Comparison of ENCODE assay signal across 15 cellular contexts in the genomic region with DNA sequence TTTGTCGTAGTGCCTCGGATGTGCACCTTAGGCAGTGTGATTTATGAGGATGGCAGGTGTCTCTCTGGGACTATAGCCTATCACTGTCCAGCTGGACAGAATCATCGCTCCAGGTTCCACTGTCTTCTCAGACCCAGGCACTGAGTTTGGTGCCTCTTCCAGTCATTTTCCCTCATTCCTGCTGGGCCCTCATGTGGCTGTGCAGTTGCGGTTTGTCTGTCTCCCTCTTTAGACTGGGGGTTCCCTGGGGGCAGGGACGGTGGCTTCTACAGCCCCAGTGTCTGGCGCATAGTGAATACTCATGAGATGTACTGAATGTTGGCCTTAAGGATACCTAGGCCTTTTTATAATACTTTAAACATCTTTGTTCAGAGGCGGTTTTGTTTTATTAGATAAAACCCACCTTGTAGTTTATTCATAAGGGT. TPM values are rescaled to one million over a fixed set of nuclear protein-coding genes. Genes with fewer than 3 reads are reported as not detected.
DNase-seq lines count a peak whose midpoint lies in the region; ATAC-seq and TF ChIP-seq lines count a peak whose summit lies in the region.
"Had no signal": no experiment of that assay in that cellular context is flagged by ENCODE, and none has a peak within 500 bp of the region (broad histone marks: within the 10 kb centered on the region; RNA-seq: fewer than 3 reads in every experiment).

No MANE protein-coding gene starts in this region.

- no peak for ATAC-seq in stimulated activated naive CD8-positive, alpha-beta T cell treated with anti-CD3 and anti-CD28 coated beads, Interleukin-15, Interleukin-2, amounts not matched to agents 100 U/mL and 50 U/mL, for 24 hours
- ATAC-seq in activated B cell treated with CpG ODN at 0.5 μM for 24 hours (ENCODE audit: low read depth) (no peak), HG03460 (IDR thresholded peaks at IDR 0.05; ENCODE audit: unreplicated experiment) (no peak), HG03045 (IDR thresholded peaks at IDR 0.05; ENCODE audit: unreplicated experiment) (no peak), GM18907 (IDR thresholded peaks at IDR 0.05; ENCODE audit: unreplicated experiment) (no peak)

- intact Hi-C loops in activated B cell treated with CpG ODN at 0.5 μM for 24 hours (cut with micrococcal nuclease): loop anchor here (2.0 kb wide), 1 partner anchor 14 kb away; no protein-coding TSS in a partner anchor

- H3K27ac Mint-ChIP-seq in stimulated activated naive CD8-positive, alpha-beta T cell treated with anti-CD3 and anti-CD28 coated beads, Interleukin-15, Interleukin-2, amounts not matched to agents 100 ng/mL and 50 ng/mL, for 24 hours: peak overlapping the region; percentile 80
- peak overlapping the region; percentile 84 for H3K27ac Mint-ChIP-seq in activated B cell treated with CpG ODN at 0.5 μM for 24 hours
- H3K27ac Mint-ChIP-seq: neural progenitor cell had no signal

- peaks cover 48% of the 10 kb centered on the region for H3K36me3 Mint-ChIP-seq in stimulated activated naive CD8-positive, alpha-beta T cell treated with anti-CD3 and anti-CD28 coated beads, Interleukin-15, Interleukin-2, amounts not matched to agents 100 ng/mL and 50 ng/mL, for 24 hours (ENCODE audit: low read depth)
- H3K36me3 Mint-ChIP-seq in activated B cell treated with CpG ODN at 0.5 μM for 24 hours (ENCODE audit: low read depth): peaks cover 42% of the 10 kb centered on the region

- no peak for TF ChIP-seq CTCF in activated B cell treated with CpG ODN at 0.5 μM for 24 hours (IDR thresholded peaks at IDR 0.05)

- peaks cover 90% of the 10 kb centered on the region for H3K4me1 Mint-ChIP-seq in stimulated activated naive CD8-positive, alpha-beta T cell treated with anti-CD3 and anti-CD28 coated beads, Interleukin-15, Interleukin-2, amounts not matched to agents 100 ng/mL and 50 ng/mL, for 24 hours (ENCODE audit: low read depth)
- H3K4me1 Mint-ChIP-seq in activated B cell treated with CpG ODN at 0.5 μM for 24 hours: peaks cover 84% of the 10 kb centered on the region
- H3K4me1 Mint-ChIP-seq: neural progenitor cell had no signal

- H3K4me3 Mint-ChIP-seq in stimulated activated naive CD8-positive, alpha-beta T cell treated with anti-CD3 and anti-CD28 coated beads, Interleukin-15, Interleukin-2, amounts not matched to agents 100 ng/mL and 50 ng/mL, for 24 hours: peak overlapping the region; percentile 78
- peak overlapping the region; percentile 83 for H3K4me3 Mint-ChIP-seq in activated B cell treated with CpG ODN at 0.5 μM for 24 hours
- H3K4me3 Mint-ChIP-seq: neural progenitor cell had no signal

- POLR2A ChIA-PET in activated B cell treated with CpG ODN at 0.5 μM for 24 hours (lab: Charles Lee): interaction anchor here (0.6 to 6.1 kb wide), 11 partner anchors 9 to 739 kb away, joined by 3 to 129 read pairs (median 9); partner anchors contain the start of genes CCM2, MYO1G and TBRG4

- no peaks in the 10 kb centered on the region for H3K9me3 Mint-ChIP-seq in stimulated activated naive CD8-positive, alpha-beta T cell treated with anti-CD3 and anti-CD28 coated beads, Interleukin-15, Interleukin-2, amounts not matched to agents 100 ng/mL and 50 ng/mL, for 24 hours
- peaks cover 5% of the 10 kb centered on the region for H3K9me3 Mint-ChIP-seq in activated B cell treated with CpG ODN at 0.5 μM for 24 hours

- CTCF ChIA-PET in activated B cell treated with CpG ODN at 0.5 μM for 24 hours (lab: Charles Lee): interaction anchor here (1.5 to 3.4 kb wide), 4 partner anchors 21 to 107 kb away, joined by 3 to 22 read pairs (median 12); partner anchors contain the start of gene CCM2

- H3K27me3 Mint-ChIP-seq in stimulated activated naive CD8-positive, alpha-beta T cell treated with anti-CD3 and anti-CD28 coated beads, Interleukin-15, Interleukin-2, amounts not matched to agents 100 ng/mL and 50 ng/mL, for 24 hours: no peaks in the 10 kb centered on the region
- H3K27me3 Mint-ChIP-seq in activated B cell treated with CpG ODN at 0.5 μM for 24 hours: no peaks in the 10 kb centered on the region

- no peak for DNase-seq in stimulated activated naive CD8-positive, alpha-beta T cell treated with anti-CD3 and anti-CD28 coated beads, Interleukin-15, Interleukin-2, amounts not matched to agents 100 U/mL and 50 U/mL, for 24 hours
- DNase-seq in activated B cell treated with CpG ODN at 0.5 μM for 24 hours (no peak), mesenteric fat pad (ENCODE audit: low spot score) (peak; percentile 76), superior temporal gyrus (ENCODE audit: extremely low spot score) (no peak)
- DNase-seq: GOT3, NCI-H1092 treated with DMSO at 0.1 percent for 48 hours, NCI-H524 treated with DMSO at 0.1 percent for 48 hours, SHP77, WERI-Rb-1 had no signal

RNA-seq across cellular contexts. Expression of gene CCM2, which starts 28.9 kb away (rescaled TPM):
- total RNA-seq in activated B cell treated with CpG ODN at 0.5 μM for 24 hours: 83.8 and 89.0 TPM in 2 replicates
- total RNA-seq in mesenteric fat pad: 53.2 TPM

RNA-seq across cellular contexts. Expression of gene MYO1G, which starts 50.1 kb away (rescaled TPM):
- 143 and 154 TPM in 2 replicates for total RNA-seq in activated B cell treated with CpG ODN at 0.5 μM for 24 hours
- total RNA-seq in mesenteric fat pad: 8.7 TPM
- total RNA-seq: HT1080 had no signal

RNA-seq across cellular contexts. Expression of gene NACAD, which starts 59.8 kb away (rescaled TPM):
- 0.33 and 0.93 TPM in 2 replicates for total RNA-seq in activated B cell treated with CpG ODN at 0.5 μM for 24 hours
- total RNA-seq in mesenteric fat pad: 6.2 TPM

Comparison
In these comparisons a context has a peak if more than half of its experiments do, and no peak if none do; other contexts are left out.
1. RNA of gene MYO1G, which starts 50.1 kb away (total RNA-seq): 143 to 154 TPM in activated B cell treated with CpG ODN at 0.5 μM for 24 hours; 8.7 TPM in mesenteric fat pad (single experiment); every median in the first group is over 10 times any median in the second.